Comparison of ENCODE assay signal across 12 cellular contexts in genomic region chr3:112482675-112483074, GRCh38. TPM values are rescaled to one million over a fixed set of nuclear protein-coding genes. Genes with fewer than 3 reads are reported as not detected.
DNase-seq lines count a peak whose midpoint lies in the region; ATAC-seq lines count a peak whose summit lies in the region.
"Had no signal": no experiment of that assay in that cellular context is flagged by ENCODE, and none has a peak within 500 bp of the region (broad histone marks: within the 10 kb centered on the region; RNA-seq: fewer than 3 reads in every experiment).

No MANE protein-coding gene starts in this region.

- H3K9me3 ChIP-seq in CD8-positive, alpha-beta memory T cell (ENCODE audit: low read length) = no peaks in the 10 kb centered on the region

- H3K9me3 Mint-ChIP-seq in CD8-positive, alpha-beta memory T cell = no peaks in the 10 kb centered on the region
- no peaks in the 10 kb centered on the region for H3K9me3 Mint-ChIP-seq in activated T-helper 17 cell treated with anti-CD3 and anti-CD28 coated beads, Interleukin-2, amount 50 U/mL, for 72 hours

- POLR2A ChIA-PET in CD8-positive, alpha-beta memory T cell (lab: Charles Lee) = no interaction called here

- H3K4me3 Mint-ChIP-seq in CD8-positive, alpha-beta memory T cell = peak overlapping the region in 5 of 7 donors; percentile 33 to 57 (median 41)
- peak overlapping the region; percentile 65 for H3K4me3 Mint-ChIP-seq in activated T-helper 17 cell treated with anti-CD3 and anti-CD28 coated beads, Interleukin-2, amount 50 U/mL, for 72 hours

- no peaks in the 10 kb centered on the region for H3K36me3 ChIP-seq in CD8-positive, alpha-beta memory T cell (ENCODE audit: insufficient read depth, low read length)

- no peaks in the 10 kb centered on the region for H3K27me3 ChIP-seq in CD8-positive, alpha-beta memory T cell (ENCODE audit: insufficient read depth, low read length, poor library complexity, severe bottlenecking)

- CTCF ChIA-PET in CD8-positive, alpha-beta memory T cell (lab: Charles Lee) = no interaction called here

- peak; percentile 54 for ATAC-seq in GM18868 (IDR thresholded peaks at IDR 0.05; ENCODE audit: unreplicated experiment)
- peak; percentile 61 for ATAC-seq in HG03342 (IDR thresholded peaks at IDR 0.05; ENCODE audit: unreplicated experiment)
- no peak for ATAC-seq in activated T-helper 17 cell treated with anti-CD3 and anti-CD28 coated beads, Interleukin-2, amount 50 U/mL, for 72 hours (replicated peaks)
- ATAC-seq in GM19023 (IDR thresholded peaks at IDR 0.05; ENCODE audit: unreplicated experiment) = no peak

- no peak overlapping the region for H3K4me3 ChIP-seq in CD8-positive, alpha-beta memory T cell (ENCODE audit: low read length)
- H3K4me3 ChIP-seq: PC-9 had no signal

- peak overlapping the region in 6 of 8 donors; percentile 15 to 77 (median 47) for H3K27ac Mint-ChIP-seq in CD8-positive, alpha-beta memory T cell
- H3K27ac Mint-ChIP-seq in activated T-helper 17 cell treated with anti-CD3 and anti-CD28 coated beads, Interleukin-2, amount 50 U/mL, for 72 hours = peak overlapping the region; percentile 55

- no peak for DNase-seq in CD8-positive, alpha-beta memory T cell
- DNase-seq in activated effector memory CD4-positive, alpha-beta T cell treated with anti-CD3 and anti-CD28 coated beads, Interleukin-2, amount 50 U/mL, for 16 hours = no peak
- no peak for DNase-seq in NAMALWA (ENCODE audit: low spot score)
- DNase-seq: midbrain, NCI-H226, PC-9 had no signal

- peaks cover 45 to 74% (median 63%) of the 10 kb centered on the region in 3 donors for H3K4me1 Mint-ChIP-seq in CD8-positive, alpha-beta memory T cell
- peaks cover 42% of the 10 kb centered on the region for H3K4me1 Mint-ChIP-seq in activated T-helper 17 cell treated with anti-CD3 and anti-CD28 coated beads, Interleukin-2, amount 50 U/mL, for 72 hours

- no peaks in the 10 kb centered on the region for H3K27me3 Mint-ChIP-seq in CD8-positive, alpha-beta memory T cell
- H3K27me3 Mint-ChIP-seq in activated T-helper 17 cell treated with anti-CD3 and anti-CD28 coated beads, Interleukin-2, amount 50 U/mL, for 72 hours = no peaks in the 10 kb centered on the region

- H3K4me1 ChIP-seq in CD8-positive, alpha-beta memory T cell (ENCODE audit: insufficient read depth, low read length) = peaks cover 24% of the 10 kb centered on the region

- peaks cover 12 to 36% (median 18%) of the 10 kb centered on the region in 3 donors for H3K36me3 Mint-ChIP-seq in CD8-positive, alpha-beta memory T cell
- H3K36me3 Mint-ChIP-seq in activated T-helper 17 cell treated with anti-CD3 and anti-CD28 coated beads, Interleukin-2, amount 50 U/mL, for 72 hours (ENCODE audit: low read depth) = peaks cover 29% of the 10 kb centered on the region

- H3K27ac ChIP-seq in CD8-positive, alpha-beta memory T cell (ENCODE audit: low read depth, low read length) = no peak overlapping the region
- H3K27ac ChIP-seq: PC-9 had no signal

RNA-seq across cellular contexts. Expression of gene BTLA, which starts 16.6 kb away (rescaled TPM):
- 10 to 100 TPM; 14.1 to 14.8 TPM for total RNA-seq in CD8-positive, alpha-beta memory T cell
- polyA plus RNA-seq in CD8-positive, alpha-beta memory T cell = 17.6 TPM
- 10 to 100 TPM; 10.4 to 14.2 TPM for total RNA-seq in activated T-helper 17 cell treated with anti-CD3 and anti-CD28 coated beads, Interleukin-2, amount 50 U/mL, for 72 hours
- total RNA-seq: G401, osteocyte, PC-9 had no signal

Comparison
In these comparisons a context has a peak if more than half of its experiments do, and no peak if none do; other contexts are left out.
1. ATAC-seq: peak in GM18868 (single experiment) and HG03342 (single experiment); none in activated T-helper 17 cell treated with anti-CD3 and anti-CD28 coated beads, Interleukin-2, amount 50 U/mL, for 72 hours (single experiment) and GM19023 (single experiment).